Comparison of ENCODE assay signal across 2 cellular contexts in the genomic region with DNA sequence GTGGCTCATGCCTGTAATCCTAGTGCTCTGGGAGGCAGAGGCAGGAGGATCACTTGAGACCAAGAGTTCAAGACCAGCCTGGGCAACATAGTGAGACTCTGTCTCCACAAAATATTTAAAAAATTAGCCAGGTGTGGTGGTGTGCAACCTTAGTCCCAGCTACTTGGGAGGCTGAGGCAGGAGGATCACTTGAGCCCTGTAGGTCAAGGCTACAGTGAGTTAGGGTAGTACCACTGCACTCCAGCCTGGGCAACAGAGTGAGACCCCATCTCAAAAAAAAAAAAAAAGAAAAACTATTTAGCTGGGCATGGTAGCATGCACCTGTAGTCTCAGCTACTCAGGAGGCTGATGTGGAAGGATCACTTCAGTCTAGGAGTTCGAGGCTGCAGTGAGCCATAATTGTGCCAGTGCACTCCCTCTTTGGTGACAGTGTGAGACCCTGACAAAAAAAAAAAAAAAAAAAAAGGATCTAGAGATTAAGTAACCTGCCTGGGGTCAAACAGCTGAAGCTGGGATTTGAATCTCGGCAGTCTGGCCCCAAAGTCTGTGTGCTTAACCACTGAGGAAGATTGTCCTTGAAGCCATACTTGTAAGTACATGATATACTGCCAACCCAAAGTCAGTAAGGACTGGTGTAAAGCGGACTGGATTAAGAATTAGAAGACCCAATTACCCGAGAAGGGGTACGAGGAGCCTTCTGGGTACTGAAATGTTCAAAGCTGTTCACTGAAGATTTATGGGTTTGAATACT.
TF ChIP-seq lines count a peak whose summit lies in the region.

No MANE protein-coding gene starts in this region.

TF ChIP-seq in HEK293, 187 proteins besides CTCF, POLR2A, EP300 and RAD21:
- TF ChIP-seq HOXC10 (CRISPR knock-in tag; IDR thresholded peaks at IDR 0.05), result no peak
- peak; percentile 85 for TF ChIP-seq ZNF121 (tag by site-specific recombination; IDR thresholded peaks at IDR 0.05)

TF ChIP-seq in H1, 55 proteins besides CTCF, POLR2A, EP300 and RAD21:
- TF ChIP-seq HDAC6 (IDR thresholded peaks at IDR 0.05; ENCODE audit: low read depth, low read length) (no peak), CREB1 (IDR thresholded peaks at IDR 0.05) (no peak), NRF1 (IDR thresholded peaks at IDR 0.05; ENCODE audit: low read depth, low read length) (no peak), CEBPB (IDR thresholded peaks at IDR 0.05; ENCODE audit: low read depth, low read length) (no peak), CHD2 (IDR thresholded peaks at IDR 0.05; ENCODE audit: low read length) (no peak), CTBP2 (IDR thresholded peaks at IDR 0.05; ENCODE audit: borderline replicate concordance, insufficient read depth, insufficient read length, low read length) (no peak), ASH2L (IDR thresholded peaks at IDR 0.05; ENCODE audit: low read length) (no peak), POU5F1 (IDR thresholded peaks at IDR 0.05; ENCODE audit: low read depth, low read length) (no peak), TBP (IDR thresholded peaks at IDR 0.05; ENCODE audit: low read depth, low read length) (no peak), SP1 (IDR thresholded peaks at IDR 0.05; ENCODE audit: low read depth, low read length) (no peak), RBBP5 (IDR thresholded peaks at IDR 0.05; ENCODE audit: borderline replicate concordance, low read depth, low read length) (no peak)
